Comparison of ENCODE assay signal across 11 cellular contexts in the genomic region with DNA sequence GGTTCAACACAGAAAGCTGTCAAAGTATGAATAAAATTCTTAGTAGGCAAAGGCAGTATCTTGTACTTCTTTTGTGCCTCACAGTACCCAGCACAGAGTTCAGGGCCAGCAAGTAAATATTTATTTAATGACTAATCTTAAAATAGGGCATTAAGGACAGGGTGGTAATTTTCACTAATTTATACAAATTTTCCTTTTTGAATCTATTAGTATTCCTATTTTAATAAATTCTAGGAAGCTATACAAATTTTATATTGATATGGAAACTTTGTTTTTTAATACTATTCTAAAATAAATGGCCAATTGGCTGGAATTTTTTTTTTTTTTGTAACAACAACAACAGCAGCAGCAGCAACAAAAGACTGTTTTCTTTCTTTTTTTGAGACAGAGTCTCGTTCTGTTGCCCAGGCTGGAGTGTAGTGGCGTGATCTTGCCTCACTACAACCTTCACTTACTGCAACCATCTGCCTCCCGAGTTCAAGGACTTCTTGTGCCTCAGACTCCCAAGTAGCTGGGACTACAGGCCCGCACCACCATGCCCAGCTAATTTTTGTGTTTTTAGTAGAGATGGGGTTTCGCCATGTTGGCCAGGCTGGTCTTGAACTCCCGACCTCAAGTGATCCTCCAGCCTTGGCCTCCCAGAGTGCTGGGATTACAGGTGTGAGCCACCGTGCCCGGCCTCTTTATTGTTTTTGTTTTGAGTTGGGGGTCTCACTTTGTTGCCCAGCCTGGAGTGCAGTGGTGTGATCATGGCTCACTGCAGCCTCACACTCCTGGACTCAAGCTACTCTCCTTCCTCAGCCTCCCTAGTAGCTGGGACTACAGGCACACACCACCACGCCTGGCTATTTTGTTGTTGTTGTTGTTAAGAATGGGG.
A peak's percentile ranks its signal among the peaks of the same experiment; 100 is the strongest.
DNase-seq lines count a peak whose midpoint lies in the region; ATAC-seq, FAIRE-seq and TF ChIP-seq lines count a peak whose summit lies in the region.
"Had no signal": no experiment of that assay in that cellular context is flagged by ENCODE, and none has a peak within 500 bp of the region (broad histone marks: within the 10 kb centered on the region; RNA-seq: fewer than 3 reads in every experiment).

No MANE protein-coding gene starts in this region.

- no peaks in the 10 kb centered on the region for H3K36me3 ChIP-seq in SK-N-SH (replicated peaks in 1 of 2; ENCODE audit: control insufficient read depth in 1 of 2, insufficient read depth in 2 of 2, low read length in 1 of 2)
- H3K36me3 ChIP-seq in HepG2 (replicated peaks in 1 of 2; ENCODE audit: control insufficient read depth in 1 of 2, insufficient read depth in 2 of 2, low read length in 2 of 2): no peaks in the 10 kb centered on the region
- peaks cover 7% of the 10 kb centered on the region for H3K36me3 ChIP-seq in thoracic aorta

- no peak for TF ChIP-seq CTCF in SK-N-SH (IDR thresholded peaks at IDR 0.05)
- no peak for TF ChIP-seq CTCF in astrocyte of the spinal cord (IDR thresholded peaks at IDR 0.05; ENCODE audit: low read depth, low read length)
- no peak for TF ChIP-seq CTCF in HepG2 (CRISPR knock-in tag; IDR thresholded peaks at IDR 0.05)
- TF ChIP-seq CTCF in thoracic aorta (IDR thresholded peaks at IDR 0.05): no peak

- ATAC-seq in SK-N-SH treated with all-trans-retinoic acid at 6 μM for 48 hours (no peak), HepG2 (peak; percentile 85), thoracic aorta (ENCODE audit: insufficient number of reproducible peaks, low FRiP score, low read depth) (peak; percentile 31), GM21515 (IDR thresholded peaks at IDR 0.05; ENCODE audit: unreplicated experiment) (no peak)
- ATAC-seq: Panc1 had no signal

- 90% methylated on average over 5 of the region's 9 CpGs for WGBS in SK-N-SH (ENCODE audit: low lambda C conversion rate)
- 58% methylated on average over 9 of the region's 9 CpGs for WGBS in HepG2 (ENCODE audit: low lambda C conversion rate)

- H3K9me3 ChIP-seq in SK-N-SH (no peaks in the 10 kb centered on the region), HepG2 (ENCODE audit: low read length) (no peaks in the 10 kb centered on the region), thoracic aorta (no peaks in the 10 kb centered on the region)

- H3K27ac ChIP-seq in SK-N-SH (ENCODE audit: low read depth in 2 of 2, low read length in 1 of 2): peak overlapping the region; percentile 88 to 98; a peak in 3 of 4 replicates
- peak overlapping the region; percentile 83 for H3K27ac ChIP-seq in HepG2 (ENCODE audit: extremely low read length, insufficient read depth, low read length)
- peak overlapping the region; percentile 97 for H3K27ac ChIP-seq in thoracic aorta

- H3K4me1 ChIP-seq in SK-N-SH (ENCODE audit: control insufficient read depth in 1 of 2, insufficient read depth in 2 of 2, low read depth in 1 of 2, low read length in 1 of 2) (peaks cover 28 to 40% of the 10 kb centered on the region in 2 experiments), HepG2 (ENCODE audit: insufficient read depth, low read length) (peaks cover 40% of the 10 kb centered on the region), thoracic aorta (ENCODE audit: control insufficient read depth in 1 of 2, low read depth in 2 of 2) (peaks cover 55 to 57% of the 10 kb centered on the region in 2 donors)

- no TSS peak for BruUV-seq in HepG2 (replicated peaks; lab: Mats Ljungman, UMichigan)

- peaks cover 37% of the 10 kb centered on the region for H3F3A ChIP-seq in SK-N-SH (replicated peaks; ENCODE audit: insufficient read depth)

- H3K4me3 ChIP-seq in SK-N-SH (ENCODE audit: low read depth in 2 of 2, low read length in 1 of 2): no peak overlapping the region
- H3K4me3 ChIP-seq in astrocyte of the spinal cord (ENCODE audit: low read depth, low read length): no peak overlapping the region
- H3K4me3 ChIP-seq in HepG2 (replicated peaks in 1 of 3; ENCODE audit: insufficient read depth in 1 of 3, low read depth in 2 of 3, low read length in 3 of 3): peak overlapping the region in 1 of 3 experiments; percentile 26; a peak in 1 of 6 replicates
- peak overlapping the region; percentile 5 for H3K4me3 ChIP-seq in thoracic aorta

- H4K20me1 ChIP-seq in SK-N-SH (ENCODE audit: insufficient read depth): no peaks in the 10 kb centered on the region
- no peaks in the 10 kb centered on the region for H4K20me1 ChIP-seq in HepG2 (ENCODE audit: insufficient read depth, low read length)

- intact Hi-C loops in HepG2 (cut with micrococcal nuclease; ENCODE audit: unreplicated experiment): loop anchor here (5.0 kb wide), 1 partner anchor 79 kb away; no protein-coding TSS in a partner anchor

- CTCF ChIA-PET in SK-N-SH (lab: Yijun Ruan, JAX): interaction anchor here (0.6 to 7.3 kb wide), 7 partner anchors 12 to 211 kb away, joined by 3 to 42 read pairs (median 3); a partner anchor contains a TSS
- CTCF ChIA-PET in HepG2 (lab: Yijun Ruan, JAX; ENCODE audit: low intra/inter-chr PET ratio, low total read pairs): no interaction called here

- DNase-seq in SK-N-SH (no peak), astrocyte of the spinal cord (ENCODE audit: low read depth, low spot score) (peak; percentile 43), HepG2 (ENCODE audit: low spot score) (peak; percentile 77), thoracic aorta (ENCODE audit: low spot score) (no peak), hepatic stellate cell (ENCODE audit: low spot score) (no peak)
- no peak for DNase-seq in activated CD4-positive, alpha-beta T cell treated with anti-CD3 and anti-CD28 coated beads for 48 hours
- DNase-seq: KG1 had no signal

- H3K9ac ChIP-seq in SK-N-SH: no peak overlapping the region; the same call in 1 of the 2 replicates
- peak overlapping the region; percentile 16 for H3K9ac ChIP-seq in HepG2 (ENCODE audit: insufficient read depth, low read depth, low read length)

- TF ChIP-seq EP300 in SK-N-SH (IDR thresholded peaks at IDR 0.05; ENCODE audit: borderline replicate concordance in 1 of 2, low read depth in 1 of 2, low read length in 1 of 2) (no peak), HepG2 (IDR thresholded peaks at IDR 0.05; ENCODE audit: low read depth in 2 of 2, low read length in 2 of 2) (peak in 1 of 2 experiments; percentile 83; a peak in 2 of 4 replicates), HepG2 (CRISPR knock-in tag; IDR thresholded peaks at IDR 0.05; ENCODE audit: borderline replicate concordance) (no peak)

- no peak for TF ChIP-seq RAD21 in SK-N-SH (IDR thresholded peaks at IDR 0.05; ENCODE audit: low read length)
- no peak for TF ChIP-seq RAD21 in HepG2 (CRISPR knock-in tag; IDR thresholded peaks at IDR 0.05)

- H3K79me2 ChIP-seq in SK-N-SH (ENCODE audit: insufficient read depth) (no peaks in the 10 kb centered on the region), HepG2 (ENCODE audit: insufficient read depth, low read length) (no peaks in the 10 kb centered on the region)

- H3K4me2 ChIP-seq in SK-N-SH: peak overlapping the region; percentile 78; the same call in 1 of the 2 replicates
- peak overlapping the region; percentile 67 for H3K4me2 ChIP-seq in HepG2 (ENCODE audit: low read depth, low read length)

- POLR2A ChIA-PET in SK-N-SH (lab: Yijun Ruan, JAX) (no interaction called here), HepG2 (lab: Yijun Ruan, JAX) (interaction anchor here (1.1 to 3.9 kb wide), 4 partner anchors 124 to 136 kb away, joined by 4 to 19 read pairs (median 10); a partner anchor contains a TSS)

- in situ Hi-C loops in astrocyte of the spinal cord (cut with HindIII; ENCODE audit: low sequenced_read_pairs) (no loop called here), HepG2 (cut with HindIII; ENCODE audit: extremely low pct_ligation_motif_present, low pct_unique_long_range_greater_than_20kb) (no loop called here)

- TF ChIP-seq POLR2A in HepG2 (IDR thresholded peaks at IDR 0.05; ENCODE audit: insufficient read depth in 1 of 2, low read depth in 2 of 2, low read length in 2 of 2): no peak

- H3K27me3 ChIP-seq in SK-N-SH (ENCODE audit: insufficient read depth) (no peaks in the 10 kb centered on the region), HepG2 (ENCODE audit: control insufficient read depth in 1 of 2, insufficient read depth in 2 of 2, low read length in 2 of 2) (no peaks in the 10 kb centered on the region), thoracic aorta (replicated peaks; ENCODE audit: insufficient read depth) (no peaks in the 10 kb centered on the region)

- no peak for FAIRE-seq in HepG2 (lab: Jason Lieb, UNC)
- FAIRE-seq: A204.1 had no signal

- H2AFZ ChIP-seq in SK-N-SH (ENCODE audit: low read depth) (no peak overlapping the region), HepG2 (ENCODE audit: low read length) (no peak overlapping the region)

- H3K9me2 ChIP-seq in SK-N-SH: no peaks in the 10 kb centered on the region

TF ChIP-seq in SK-N-SH, 30 proteins besides CTCF, POLR2A, EP300 and RAD21:
- no peak for TF ChIP-seq SMC3 (IDR thresholded peaks at IDR 0.05; ENCODE audit: low read depth, low read length)
- no peak for TF ChIP-seq MEF2A (IDR thresholded peaks at IDR 0.05; ENCODE audit: borderline replicate concordance, low read depth)
- no peak for TF ChIP-seq ELF1 (IDR thresholded peaks at IDR 0.05)
- TF ChIP-seq, protein P1, sequence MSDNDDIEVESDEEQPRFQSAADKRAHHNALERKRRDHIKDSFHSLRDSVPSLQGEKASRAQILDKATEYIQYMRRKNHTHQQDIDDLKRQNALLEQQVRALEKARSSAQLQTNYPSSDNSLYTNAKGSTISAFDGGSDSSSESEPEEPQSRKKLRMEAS (IDR thresholded peaks at IDR 0.05; ENCODE audit: low read depth): no peak
- no peak for TF ChIP-seq TEAD4 (IDR thresholded peaks at IDR 0.05; ENCODE audit: borderline replicate concordance, insufficient read depth)

TF ChIP-seq in SK-N-SH treated with all-trans-retinoic acid at 6 μM for 48 hours, 23 proteins besides CTCF, POLR2A, EP300 and RAD21 (continues in another document):
- no peak for TF ChIP-seq ISL1 (CRISPR knock-in tag; IDR thresholded peaks at IDR 0.05)
- TF ChIP-seq ZC3H10 (CRISPR knock-in tag; IDR thresholded peaks at IDR 0.05): no peak
- TF ChIP-seq ZNF70 (CRISPR knock-in tag; IDR thresholded peaks at IDR 0.05): no peak
- TF ChIP-seq ZFP3 (CRISPR knock-in tag; IDR thresholded peaks at IDR 0.05): no peak
- no peak for TF ChIP-seq BACH2 (CRISPR knock-in tag; IDR thresholded peaks at IDR 0.05; ENCODE audit: borderline replicate concordance)
- TF ChIP-seq OSR1 (CRISPR knock-in tag; IDR thresholded peaks at IDR 0.05): no peak

TF ChIP-seq in HepG2, 621 proteins besides CTCF, POLR2A, EP300 and RAD21 (continues in another document):
- 0 out of 2 replicates have a peak, but pooled peaks have one; percentile 40 for TF ChIP-seq THYN1 (CRISPR knock-in tag; IDR thresholded peaks at IDR 0.05; ENCODE audit: borderline replicate concordance, low read depth)
- no peak for TF ChIP-seq NKX3-1 (CRISPR knock-in tag; IDR thresholded peaks at IDR 0.05)
- TF ChIP-seq CREM (IDR thresholded peaks at IDR 0.05): peak; percentile 62; the same call in 1 of the 2 replicates
- TF ChIP-seq CREM (CRISPR knock-in tag; IDR thresholded peaks at IDR 0.05): no peak
- TF ChIP-seq ZMYM4 (CRISPR knock-in tag; IDR thresholded peaks at IDR 0.05): peak; percentile 40; the same call in 1 of the 2 replicates
- peak; percentile 80; the same call in 1 of the 2 replicates for TF ChIP-seq CHD4 (IDR thresholded peaks at IDR 0.05; ENCODE audit: borderline replicate concordance, low read length)
- peak; percentile 34; the same call in 1 of the 2 replicates for TF ChIP-seq HOXA3 (CRISPR knock-in tag; IDR thresholded peaks at IDR 0.05)
- 0 out of 2 replicates have a peak, but pooled peaks have one; percentile 31 for TF ChIP-seq ZNF891 (CRISPR knock-in tag; IDR thresholded peaks at IDR 0.05)
- 0 out of 2 replicates have a peak, but pooled peaks have one; percentile 6 for TF ChIP-seq MED1 (CRISPR knock-in tag; IDR thresholded peaks at IDR 0.05)

Comparison
In these comparisons a context has a peak if more than half of its experiments do, and no peak if none do; other contexts are left out.
1. DNase-seq: peak in astrocyte of the spinal cord (single experiment) and HepG2 (single experiment); none in SK-N-SH (single experiment), thoracic aorta (single experiment), hepatic stellate cell (single experiment) and activated CD4-positive, alpha-beta T cell treated with anti-CD3 and anti-CD28 coated beads for 48 hours (single experiment).
2. ATAC-seq: peak in HepG2 (single experiment) and thoracic aorta (single experiment); none in SK-N-SH treated with all-trans-retinoic acid at 6 μM for 48 hours (single experiment) and GM21515 (single experiment).
3. Peak in every context shown above with its lines, with median percentiles within 50 percentile points of each other: H3K27ac ChIP-seq.